ENCODE assay signal across 18 cellular contexts in genomic region chr16:9821331-9821730, GRCh38.
DNase-seq lines count a peak whose midpoint lies in the region; ATAC-seq and TF ChIP-seq lines count a peak whose summit lies in the region.
"Had no signal": no experiment of that assay in that cellular context is flagged by ENCODE, and none has a peak within 500 bp of the region (broad histone marks: within the 10 kb centered on the region; RNA-seq: fewer than 3 reads in every experiment).

No MANE protein-coding gene starts in this region.

- no peak overlapping the region for H3K4me3 Mint-ChIP-seq in glutamatergic neuron (ENCODE audit: unreplicated experiment)
- H3K4me3 Mint-ChIP-seq: CD8-positive, alpha-beta T cell had no signal

- ATAC-seq in GM21619 (IDR thresholded peaks at IDR 0.05; ENCODE audit: unreplicated experiment), result no peak
- ATAC-seq: CD8-positive, alpha-beta T cell had no signal

- H3K9me3 Mint-ChIP-seq in glutamatergic neuron (ENCODE audit: unreplicated experiment), result no peaks in the 10 kb centered on the region
- H3K9me3 Mint-ChIP-seq: CD8-positive, alpha-beta T cell had no signal

- H3K36me3 Mint-ChIP-seq in glutamatergic neuron (ENCODE audit: unreplicated experiment), result no peaks in the 10 kb centered on the region
- H3K36me3 Mint-ChIP-seq: CD8-positive, alpha-beta T cell had no signal

- peak overlapping the region; percentile 17 for H3K27ac ChIP-seq in angular gyrus (ENCODE audit: low read depth, low read length)

- H3K4me1 Mint-ChIP-seq in glutamatergic neuron (ENCODE audit: low read depth, unreplicated experiment), result peaks cover 17% of the 10 kb centered on the region

- DNase-seq in Ammon's horn (ENCODE audit: low spot score) (peak; percentile 35), globus pallidus (ENCODE audit: low spot score) (peak; percentile 72), pons (ENCODE audit: low spot score) (peak; percentile 83), NCI-H748 (lab: John Stamatoyannopoulos, UW; ENCODE audit: unreplicated experiment) (no peak), glutamatergic neuron (no peak), mesenteric fat pad (ENCODE audit: low spot score) (no peak)
- DNase-seq: 8988T; CD8-positive, alpha-beta T cell; DMS79; HCEC 1CT; NCI-H1417; NCI-H1930; NCI-H446; NCI-H748 treated with DMSO at 0.1 percent for 48 hours; OCI-M1; SHP77 treated with DMSO at 0.1 percent for 48 hours had no signal

- H3K27ac Mint-ChIP-seq in glutamatergic neuron (ENCODE audit: unreplicated experiment), result no peak overlapping the region
- H3K27ac Mint-ChIP-seq: CD8-positive, alpha-beta T cell had no signal

- TF ChIP-seq CTCF in glutamatergic neuron (IDR thresholded peaks at IDR 0.05; ENCODE audit: partially characterized antibody, unreplicated experiment), result no peak

- H3K27me3 Mint-ChIP-seq in glutamatergic neuron (ENCODE audit: unreplicated experiment), result peaks cover 1% of the 10 kb centered on the region

Comparison
In these comparisons a context has a peak if more than half of its experiments do, and no peak if none do; other contexts are left out.
1. DNase-seq: peak in Ammon's horn (single experiment), globus pallidus (single experiment) and pons (single experiment); none in NCI-H748 (single experiment), glutamatergic neuron (single experiment) and mesenteric fat pad (single experiment).